Comparison of ENCODE assay signal across 15 cellular contexts in the genomic region with DNA sequence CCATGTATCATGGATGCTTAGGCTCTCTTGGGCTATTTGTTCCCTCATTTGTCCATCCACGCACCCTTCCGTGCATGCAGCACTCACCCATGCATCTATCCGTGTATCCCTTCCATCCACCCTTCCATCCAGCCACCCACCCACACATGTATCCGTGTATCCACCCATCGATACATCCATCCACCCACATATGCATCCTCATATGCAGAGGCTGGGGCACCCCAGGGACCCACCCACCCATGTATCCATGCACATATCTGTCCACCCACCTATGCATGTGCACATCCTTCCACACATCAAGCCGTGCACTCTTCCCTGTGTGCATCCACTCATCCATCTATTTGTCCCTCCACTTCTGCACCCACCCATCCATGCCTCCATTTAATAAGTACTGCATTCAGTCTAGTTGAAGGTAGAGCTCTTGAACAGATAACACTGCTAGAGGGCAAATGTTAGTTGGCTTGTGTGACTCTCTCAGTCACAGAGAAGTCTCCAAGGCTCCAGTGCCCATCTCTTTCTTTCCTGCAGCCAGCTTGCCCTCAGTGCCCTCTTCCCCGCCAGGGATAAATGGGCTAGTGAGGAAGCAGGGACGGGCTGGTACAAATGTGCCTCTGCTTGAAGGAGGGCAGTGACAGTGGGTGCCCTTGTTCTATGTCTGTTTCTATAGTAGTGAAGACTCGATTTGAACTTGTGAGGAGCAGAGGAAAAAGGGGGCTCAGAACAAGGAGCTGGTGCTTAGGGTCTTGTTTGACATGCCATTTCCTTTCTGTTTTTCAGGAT.
A peak's percentile ranks its signal among the peaks of the same experiment; 100 is the strongest.
DNase-seq lines count a peak whose midpoint lies in the region; ATAC-seq and TF ChIP-seq lines count a peak whose summit lies in the region.
"Had no signal": no experiment of that assay in that cellular context is flagged by ENCODE, and none has a peak within 500 bp of the region (broad histone marks: within the 10 kb centered on the region; RNA-seq: fewer than 3 reads in every experiment).

No MANE protein-coding gene starts in this region.

- H3K9ac ChIP-seq in parathyroid adenoma = peak overlapping the region; percentile 31

- CTCF ChIA-PET in RWPE1 (lab: Yijun Ruan, JAX) = interaction anchor here (0.6 kb wide), 1 partner anchor 100 kb away, joined by 4 read pairs; no protein-coding TSS in a partner anchor

- 0 out of 2 replicates have a peak overlapping the region, but pooled peaks have one; percentile 16 for H3K27ac ChIP-seq in RWPE1
- H3K27ac ChIP-seq in parathyroid adenoma = peak overlapping the region; percentile 99
- H3K27ac ChIP-seq: SK-N-MC had no signal

- H3K9me3 Mint-ChIP-seq in activated T-cell treated with anti-CD3 and anti-CD28 coated beads, Interleukin-2, amount 50 U/mL, for 4 hours = no peaks in the 10 kb centered on the region
- H3K9me3 Mint-ChIP-seq in central memory CD8-positive, alpha-beta T cell = no peaks in the 10 kb centered on the region

- peaks cover 15% of the 10 kb centered on the region for H3K4me1 Mint-ChIP-seq in activated T-cell treated with anti-CD3 and anti-CD28 coated beads, Interleukin-2, amount 50 U/mL, for 4 hours (ENCODE audit: low read depth)
- H3K4me1 Mint-ChIP-seq in central memory CD8-positive, alpha-beta T cell = peaks cover 17% of the 10 kb centered on the region

- H3K4me3 ChIP-seq in parathyroid adenoma (ENCODE audit: low read depth, low read length) = peak overlapping the region; percentile 80
- H3K4me3 ChIP-seq: SK-N-MC had no signal

- H3K4me3 Mint-ChIP-seq in activated T-cell treated with anti-CD3 and anti-CD28 coated beads, Interleukin-2, amount 50 U/mL, for 4 hours = peak overlapping the region; percentile 81
- peak overlapping the region; percentile 72 for H3K4me3 Mint-ChIP-seq in central memory CD8-positive, alpha-beta T cell

- no peaks in the 10 kb centered on the region for H3K36me3 ChIP-seq in parathyroid adenoma (ENCODE audit: control insufficient read depth, insufficient read depth, low read length)

- TF ChIP-seq CTCF in RWPE1 (conservative IDR thresholded peaks at IDR 0.05; ENCODE audit: low read depth) = no peak
- TF ChIP-seq CTCF in parathyroid adenoma (IDR thresholded peaks at IDR 0.05) = no peak

- no peaks in the 10 kb centered on the region for H3K27me3 ChIP-seq in parathyroid adenoma (ENCODE audit: control insufficient read depth, insufficient read depth, low read length)

- peak overlapping the region; percentile 91 for H3K4me2 ChIP-seq in parathyroid adenoma (ENCODE audit: low read length)

- H3K9me3 ChIP-seq in parathyroid adenoma (ENCODE audit: control insufficient read depth, low read length) = no peaks in the 10 kb centered on the region

- ATAC-seq in activated T-cell treated with anti-CD3 and anti-CD28 coated beads, Interleukin-2, amount 50 U/mL, for 4 hours = no peak
- no peak for ATAC-seq in central memory CD8-positive, alpha-beta T cell (replicated peaks; ENCODE audit: extremely low read depth, poor library complexity, severe bottlenecking)
- ATAC-seq in HG03280 (IDR thresholded peaks at IDR 0.05; ENCODE audit: unreplicated experiment) = no peak

- H3K27ac Mint-ChIP-seq in central memory CD8-positive, alpha-beta T cell (ENCODE audit: low read depth) = peak overlapping the region; percentile 83

- no peak for DNase-seq in activated T-cell treated with anti-CD3 and anti-CD28 coated beads, Interleukin-2, amount 50 U/mL, for 4 hours
- DNase-seq in activated T-cell treated with anti-CD3 and anti-CD28 coated beads, Interleukin-2, amount 50 U/mL, for 1 hour = no peak
- no peak for DNase-seq in RWPE1 (ENCODE audit: low spot score)
- DNase-seq in central memory CD8-positive, alpha-beta T cell (ENCODE audit: low spot score in 2 of 2) = no peak
- DNase-seq in DMS79 (lab: John Stamatoyannopoulos, UW) = no peak
- DNase-seq in putamen (ENCODE audit: low spot score) = no peak
- DNase-seq: cerebellar nuclear complex, GOT3, KG1, NCI-H1417, NCI-H226, occipital lobe had no signal

- H3K79me2 ChIP-seq in parathyroid adenoma = peaks cover 74% of the 10 kb centered on the region

- peaks cover 2% of the 10 kb centered on the region for H3K36me3 Mint-ChIP-seq in activated T-cell treated with anti-CD3 and anti-CD28 coated beads, Interleukin-2, amount 50 U/mL, for 4 hours (ENCODE audit: insufficient read depth)
- peaks cover 8% of the 10 kb centered on the region for H3K36me3 Mint-ChIP-seq in central memory CD8-positive, alpha-beta T cell (ENCODE audit: insufficient read depth)

- POLR2A ChIA-PET in RWPE1 (lab: Yijun Ruan, JAX; ENCODE audit: low non-redundant PET) = no interaction called here

- H3K27me3 Mint-ChIP-seq in activated T-cell treated with anti-CD3 and anti-CD28 coated beads, Interleukin-2, amount 50 U/mL, for 4 hours (ENCODE audit: low read depth) = no peaks in the 10 kb centered on the region
- no peaks in the 10 kb centered on the region for H3K27me3 Mint-ChIP-seq in central memory CD8-positive, alpha-beta T cell

- no peak overlapping the region for H2AFZ ChIP-seq in parathyroid adenoma

- H3K4me1 ChIP-seq in parathyroid adenoma = peaks cover 73% of the 10 kb centered on the region
